Comparison of ENCODE assay signal across 1 cellular context in genomic region chr3:52845691-52846426, GRCh38.
TF ChIP-seq lines count a peak whose summit lies in the region.

No MANE protein-coding gene starts in this region.

TF ChIP-seq in HepG2, 621 proteins besides CTCF, POLR2A, EP300 and RAD21:
- TF ChIP-seq HMGXB3 (CRISPR knock-in tag; IDR thresholded peaks at IDR 0.05; ENCODE audit: borderline replicate concordance): no peak
- no peak for TF ChIP-seq RXRA (CRISPR knock-in tag; IDR thresholded peaks at IDR 0.05)
- TF ChIP-seq ZNF841 (CRISPR knock-in tag; IDR thresholded peaks at IDR 0.05; ENCODE audit: borderline replicate concordance): no peak
- no peak for TF ChIP-seq NFRKB (IDR thresholded peaks at IDR 0.05)
- 0 out of 2 replicates have a peak, but pooled peaks have one; percentile 3 for TF ChIP-seq ZNF687 (CRISPR knock-in tag; IDR thresholded peaks at IDR 0.05)
- peak; percentile 50 for TF ChIP-seq PATZ1 (CRISPR knock-in tag; IDR thresholded peaks at IDR 0.05)
- TF ChIP-seq ZNF350 (CRISPR knock-in tag; IDR thresholded peaks at IDR 0.05; ENCODE audit: borderline replicate concordance, low read depth): 0 out of 2 replicates have a peak, but pooled peaks have one; percentile 4
